Comparison of ENCODE assay signal across 1 cellular context in genomic region chr19:52600639-52601024, GRCh38.
TF ChIP-seq lines count a peak whose summit lies in the region.

No MANE protein-coding gene starts in this region.

TF ChIP-seq in GM23338, 12 proteins besides CTCF, POLR2A, EP300 and RAD21:
- TF ChIP-seq ZNF462 (CRISPR knock-in tag; IDR thresholded peaks at IDR 0.05): no peak
- no peak for TF ChIP-seq POLR2AphosphoS5 (IDR thresholded peaks at IDR 0.05; ENCODE audit: low read depth)
- no peak for TF ChIP-seq NANOG (IDR thresholded peaks at IDR 0.05; ENCODE audit: borderline replicate concordance)
- TF ChIP-seq REST (IDR thresholded peaks at IDR 0.05; ENCODE audit: unreplicated experiment): no peak
- TF ChIP-seq JUNB (IDR thresholded peaks at IDR 0.05; ENCODE audit: unreplicated experiment): no peak
- no peak for TF ChIP-seq CREB1 (CRISPR knock-in tag; IDR thresholded peaks at IDR 0.05; ENCODE audit: low read depth)
- no peak for TF ChIP-seq ZNF331 (CRISPR knock-in tag; IDR thresholded peaks at IDR 0.05; ENCODE audit: low read depth)
- no peak for TF ChIP-seq ZNF114 (CRISPR knock-in tag; IDR thresholded peaks at IDR 0.05)
- TF ChIP-seq STAT1 (IDR thresholded peaks at IDR 0.05; ENCODE audit: unreplicated experiment): no peak
- no peak for TF ChIP-seq ETS1 (IDR thresholded peaks at IDR 0.05)
- TF ChIP-seq EZH2phosphoT487 (IDR thresholded peaks at IDR 0.05; ENCODE audit: unreplicated experiment): no peak
- no peak for TF ChIP-seq EZH2 (IDR thresholded peaks at IDR 0.05; ENCODE audit: low read depth, unreplicated experiment)
